21 cellular contexts compared by ENCODE assay signal in the genomic region with DNA sequence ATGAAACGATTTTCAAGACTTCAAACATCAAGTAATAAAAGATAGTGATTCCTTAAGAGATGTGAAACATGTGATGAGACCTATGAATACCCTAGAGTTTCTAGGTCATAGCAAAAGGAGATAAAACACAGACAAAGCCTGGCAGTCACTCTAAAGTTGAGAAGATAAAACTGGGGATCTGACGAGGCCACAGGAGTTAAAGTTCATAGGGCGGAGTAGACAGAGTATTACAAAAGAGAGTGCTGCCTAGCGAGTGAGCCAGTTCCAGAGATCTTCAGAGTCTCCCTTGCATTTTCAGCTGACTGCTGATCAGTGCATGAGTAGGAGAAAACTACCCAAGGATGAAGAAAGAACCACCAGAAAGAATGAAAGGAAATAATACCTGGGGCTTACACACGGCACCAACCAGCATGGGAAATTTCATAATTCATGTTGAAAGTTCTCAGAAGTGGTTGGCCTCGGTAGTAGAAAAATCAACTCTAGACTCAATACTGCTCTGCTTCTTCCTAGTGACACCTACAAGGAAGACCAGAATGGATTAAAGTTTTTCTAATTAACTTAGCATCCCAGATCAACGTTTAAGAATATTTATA. TPM values are rescaled to one million over a fixed set of nuclear protein-coding genes. Genes with fewer than 3 reads are reported as not detected.
DNase-seq lines count a peak whose midpoint lies in the region; ATAC-seq, FAIRE-seq and TF ChIP-seq lines count a peak whose summit lies in the region.
"Had no signal": no experiment of that assay in that cellular context is flagged by ENCODE, and none has a peak within 500 bp of the region (broad histone marks: within the 10 kb centered on the region; RNA-seq: fewer than 3 reads in every experiment).

No MANE protein-coding gene starts in this region.

- in situ Hi-C loops in GM12878 (cut with MboI) = no loop called here

- H3K9ac ChIP-seq in GM12878 (ENCODE audit: control insufficient read depth, insufficient read depth, low read length) = no peak overlapping the region
- H3K9ac ChIP-seq: BLaER1, GM23248, KMS-11 had no signal

- RAD21 ChIA-PET in GM12878 (lab: Charles Lee; ENCODE audit: unreplicated experiment) = no interaction called here

- SMC1A ChIA-PET in GM12878 (lab: Charles Lee; ENCODE audit: uncharacterized antibody, unreplicated experiment) = interaction anchor here (0.7 kb wide), 1 partner anchor 76 kb away, joined by 3 read pairs; no protein-coding TSS in a partner anchor

- intact Hi-C loops in GM12878 (cut with micrococcal nuclease; ENCODE audit: unreplicated experiment) = no loop called here

- H3K79me2 ChIP-seq in GM12878 (ENCODE audit: control insufficient read depth, insufficient read depth, low read length) = no peaks in the 10 kb centered on the region

- TF ChIP-seq POLR2A in GM12878 (IDR thresholded peaks at IDR 0.05; ENCODE audit: low read depth, low read length) (no peak), erythroblast (IDR thresholded peaks at IDR 0.05; ENCODE audit: low read length) (no peak)

- H4K20me1 ChIP-seq in GM12878 (ENCODE audit: control insufficient read depth, insufficient read depth) = no peaks in the 10 kb centered on the region
- H4K20me1 ChIP-seq: BLaER1 had no signal

- DNase-seq in GM12878 (ENCODE audit: low read depth, low spot score) = no peak
- no peak for DNase-seq in erythroblast (lab: John Stamatoyannopoulos, UW)
- DNase-seq in NCI-H1092 treated with DMSO at 0.1 percent for 48 hours (lab: John Stamatoyannopoulos, UW) = no peak
- DNase-seq in T-cell = no peak
- DNase-seq: CD4-positive, alpha-beta T cell; COR-L47; DMS79; GM23248; NCI-H1105 treated with DMSO at 0.1 percent for 48 hours; NCI-H2081; NCI-H2171 treated with DMSO at 0.1 percent for 48 hours; NCI-H524 treated with DMSO at 0.1 percent for 48 hours; SJCRH30 had no signal

- peaks cover 0 to 4% of the 10 kb centered on the region in 2 donors for H3K27me3 Mint-ChIP-seq in T-cell

- no peak for TF ChIP-seq RAD21 in GM12878 (IDR thresholded peaks at IDR 0.05; ENCODE audit: insufficient read depth, low read depth, low read length)

- H2AFZ ChIP-seq in GM12878 (ENCODE audit: control insufficient read depth, low read depth, low read length) = peak overlapping the region; percentile 2; the same call in 1 of the 2 replicates
- H2AFZ ChIP-seq: GM23248 had no signal

- H3K27ac ChIP-seq in GM12878 (ENCODE audit: control insufficient read depth, insufficient read depth) = no peak overlapping the region
- H3K27ac ChIP-seq: BLaER1, GM23248, KMS-11, SJCRH30 had no signal

- H3K4me3 ChIP-seq in GM12878 = no peak overlapping the region
- H3K4me3 ChIP-seq: BLaER1, GM23248, HAP-1, SJCRH30 had no signal

- no peak overlapping the region for H3K27ac Mint-ChIP-seq in T-cell
- H3K27ac Mint-ChIP-seq: CD4-positive, alpha-beta T cell had no signal

- no peaks in the 10 kb centered on the region for H3K4me1 ChIP-seq in GM12878 (ENCODE audit: control insufficient read depth, insufficient read depth, low read length)
- H3K4me1 ChIP-seq: BLaER1, HAP-1, SJCRH30 had no signal

- no peak overlapping the region for H3K4me3 Mint-ChIP-seq in T-cell
- H3K4me3 Mint-ChIP-seq: CD4-positive, alpha-beta T cell had no signal

- H3K36me3 ChIP-seq in GM12878 (ENCODE audit: control insufficient read depth in 2 of 2, insufficient read depth in 2 of 2, low read length in 1 of 2) = no peaks in the 10 kb centered on the region
- H3K36me3 ChIP-seq: BLaER1, HAP-1, SJCRH30 had no signal

- no peak for TF ChIP-seq CTCF in GM12878 (IDR thresholded peaks at IDR 0.05 in 2 of 3, conservative IDR thresholded peaks at IDR 0.05 in 1 of 3; ENCODE audit: control insufficient read depth in 2 of 3, extremely low read depth in 1 of 3, insufficient read depth in 1 of 3, low read depth in 3 of 3, low read length in 3 of 3)

- TF ChIP-seq EP300 in GM12878 (IDR thresholded peaks at IDR 0.05; ENCODE audit: borderline replicate concordance in 1 of 2, control insufficient read depth in 1 of 2, low read depth in 2 of 2, low read length in 2 of 2) = no peak

- CTCF ChIA-PET in GM12878 (lab: Yijun Ruan, JAX) = no interaction called here
- CTCF ChIA-PET in T-cell (lab: Charles Lee) = no interaction called here

- H3K9me3 ChIP-seq in GM12878 (replicated peaks; ENCODE audit: control insufficient read depth, insufficient read depth, low read length) = no peaks in the 10 kb centered on the region
- H3K9me3 ChIP-seq: HAP-1 had no signal

- no peaks in the 10 kb centered on the region for H3K27me3 ChIP-seq in GM12878 (replicated peaks in 1 of 2; ENCODE audit: control insufficient read depth in 2 of 2, insufficient read depth in 2 of 2, low read length in 1 of 2)
- H3K27me3 ChIP-seq: BLaER1, SJCRH30 had no signal

- ATAC-seq in GM21390 (IDR thresholded peaks at IDR 0.05; ENCODE audit: unreplicated experiment) = peak; percentile 58
- ATAC-seq in HG03432 (IDR thresholded peaks at IDR 0.05; ENCODE audit: unreplicated experiment) = peak; percentile 53
- peak; percentile 66 for ATAC-seq in GM12878
- no peak for ATAC-seq in T-cell (replicated peaks in 1 of 4)
- ATAC-seq in HG02642 (IDR thresholded peaks at IDR 0.05; ENCODE audit: poor library complexity, unreplicated experiment) = no peak

- POLR2A ChIA-PET in GM12878 (lab: Charles Lee) (no interaction called here), T-cell (lab: Charles Lee) (interaction anchor here in 1 of 2 donors (0.5 kb wide), 1 partner anchor 1653 kb away, joined by 3 read pairs; no protein-coding TSS in a partner anchor)

- peaks cover 3 to 20% (median 14%) of the 10 kb centered on the region in 3 donors for H3K9me3 Mint-ChIP-seq in T-cell

- no peaks in the 10 kb centered on the region for H3K4me1 Mint-ChIP-seq in T-cell

- H3K36me3 Mint-ChIP-seq in T-cell = peaks cover 3% of the 10 kb centered on the region

- no peak for FAIRE-seq in GM12878 (lab: Jason Lieb, UNC)
- FAIRE-seq: GM12891, GM19239 had no signal

- no peak overlapping the region for H3K4me2 ChIP-seq in GM12878 (ENCODE audit: control insufficient read depth, insufficient read depth)
- H3K4me2 ChIP-seq: BLaER1, KMS-11 had no signal

- WGBS in GM12878 (ENCODE audit: insufficient coverage, insufficient replicate concordance, low lambda C conversion rate, missing lambda C conversion rate) = 37% methylated on average over 7 of the region's 7 CpGs

- BruUV-seq in GM12878 (replicated peaks; lab: Mats Ljungman, UMichigan) = no TSS peak

TF ChIP-seq in GM12878, 131 proteins besides CTCF, POLR2A, EP300 and RAD21 (continues in another document):
- no peak for TF ChIP-seq ZNF384 (IDR thresholded peaks at IDR 0.05; ENCODE audit: borderline replicate concordance, low read depth, low read length)

RNA-seq across cellular contexts. Expression of a gene that starts 30.4 kb away (rescaled TPM):
- 19.1 and 22.0 TPM in 2 replicates for total RNA-seq in GM12878 (2013; cell fraction: nucleolus; rRNA removed)
- total RNA-seq in GM12878 (2014; rRNA removed) (19.3 and 28.9 TPM in 2 replicates), GM12878 (2014; rRNA removed; fragmentation: Illumina TruSeq; extraction: Trizol) (21.7 and 22.1 TPM in 2 replicates), GM12878 (2021) (14.8 and 16.5 TPM in 2 replicates), T-cell (10 to 100 TPM; 11.3 to 17.3 (median 13.7) TPM)
- polyA plus RNA-seq in GM12878 (2011; ENCODE audit: low read depth) = 5.4 TPM
- polyA plus RNA-seq in GM12878 (2011; rRNA removed) (30.5 and 43.5 TPM in 2 replicates), GM12878 (2014; fragmentation: Illumina TruSeq; extraction: Trizol) (21.7 and 33.8 TPM in 2 replicates), GM12878 (2014; fragmentation: Nextera tagmentation; extraction: Ambion mirVana) (10 to 100 TPM in 1 of 2 experiments, 1 to 10 TPM in 1; 7.2 to 13.8 TPM), GM12878 (2014; rRNA removed) (14.8 and 19.4 TPM in 2 replicates), GM12878 (2016; fragmentation: Nextera tagmentation; extraction: Ambion mirVana) (10 to 100 TPM; 19.9 to 24.3 TPM)
- polyA plus RNA-seq in GM12878 (2011; cell fraction: cytosol; rRNA removed) = 10.1 and 13.5 TPM in 2 replicates
- polyA plus RNA-seq in GM12878 (2011; cell fraction: nucleus; rRNA removed) = 11.3 and 12.0 TPM in 2 replicates
- polyA plus RNA-seq in GM12878 (2012) = 10.3 and 11.5 TPM in 2 replicates
- 11.0 and 13.1 TPM in 2 replicates for polyA minus RNA-seq in GM12878 (2011; rRNA and poly(A)+ RNA removed)
- 5.8 and 7.9 TPM in 2 replicates for polyA minus RNA-seq in GM12878 (2011; cell fraction: cytosol; rRNA and poly(A)+ RNA removed)
- polyA minus RNA-seq in GM12878 (2011; cell fraction: nucleus; rRNA and poly(A)+ RNA removed) = 5.6 and 8.1 TPM in 2 replicates

RNA-seq across cellular contexts. Expression of a gene that starts 51.4 kb away (rescaled TPM):
- total RNA-seq in GM12878 (2013; cell fraction: nucleolus; rRNA removed) = 13.2 and 16.0 TPM in 2 replicates
- total RNA-seq in GM12878 (2014; rRNA removed) (14.2 and 15.3 TPM in 2 replicates), GM12878 (2014; rRNA removed; fragmentation: Illumina TruSeq; extraction: Trizol) (14.8 and 16.1 TPM in 2 replicates), GM12878 (2021) (24.6 and 25.9 TPM in 2 replicates), T-cell (10 to 100 TPM; 15.0 to 30.4 (median 28.0) TPM)
- 2.8 TPM for polyA plus RNA-seq in GM12878 (2011; ENCODE audit: low read depth)
- polyA plus RNA-seq in GM12878 (2011; rRNA removed) (33.1 and 46.1 TPM in 2 replicates), GM12878 (2014; fragmentation: Illumina TruSeq; extraction: Trizol) (22.4 and 27.0 TPM in 2 replicates), GM12878 (2014; fragmentation: Nextera tagmentation; extraction: Ambion mirVana) (10 to 100 TPM in 1 of 2 experiments, 1 to 10 TPM in 1; 3.9 to 10.5 TPM), GM12878 (2014; rRNA removed) (12.3 and 14.3 TPM in 2 replicates), GM12878 (2016; fragmentation: Nextera tagmentation; extraction: Ambion mirVana) (10 to 100 TPM; 17.3 to 21.4 TPM)
- 9.7 and 12.8 TPM in 2 replicates for polyA plus RNA-seq in GM12878 (2011; cell fraction: cytosol; rRNA removed)
- polyA plus RNA-seq in GM12878 (2011; cell fraction: nucleus; rRNA removed) = 12.9 and 14.4 TPM in 2 replicates
- polyA plus RNA-seq in GM12878 (2012) = 4.5 and 8.8 TPM in 2 replicates
- 24.1 and 27.5 TPM in 2 replicates for polyA minus RNA-seq in GM12878 (2011; rRNA and poly(A)+ RNA removed)
- polyA minus RNA-seq in GM12878 (2011; cell fraction: cytosol; rRNA and poly(A)+ RNA removed) = 8.7 and 9.3 TPM in 2 replicates
- 7.7 and 9.4 TPM in 2 replicates for polyA minus RNA-seq in GM12878 (2011; cell fraction: nucleus; rRNA and poly(A)+ RNA removed)

Comparison
In these comparisons a context has a peak if more than half of its experiments do, and no peak if none do; other contexts are left out.
1. ATAC-seq: peak in GM21390 (single experiment), HG03432 (single experiment) and GM12878 (single experiment); none in T-cell (0 of 4) and HG02642 (single experiment).